In the genomic region with DNA sequence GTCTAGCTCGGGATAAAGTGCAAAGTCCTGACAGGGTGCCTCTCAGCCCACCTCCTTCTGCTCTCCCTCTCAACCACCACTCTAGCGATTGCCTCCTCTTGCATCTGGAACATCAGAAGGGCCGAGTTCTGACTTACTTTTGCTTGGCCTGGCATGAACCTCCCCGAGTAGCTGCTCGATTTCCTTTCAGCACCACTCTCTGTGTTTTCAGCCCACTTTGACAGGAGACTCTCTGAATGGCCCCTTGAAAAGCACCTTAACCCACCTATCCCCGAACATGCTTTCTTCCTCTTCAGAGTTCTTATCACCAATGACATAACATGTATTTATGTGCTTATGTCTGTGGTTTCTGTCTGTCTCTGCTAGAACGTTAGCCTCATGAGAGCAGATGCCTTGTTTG, we compare ENCODE assay signal across 25 cellular contexts.
"Had no signal": no experiment of that assay in that cellular context is flagged by ENCODE, and none has a peak within 500 bp of the region (broad histone marks: within the 10 kb centered on the region; RNA-seq: fewer than 3 reads in every experiment).

No MANE protein-coding gene starts in this region.

- H3K27me3 ChIP-seq: esophagus squamous epithelium, left lung, neutrophil, right lobe of liver, uterus had no signal

- H3K36me3 Mint-ChIP-seq: activated naive CD4-positive, alpha-beta T cell treated with anti-CD3 and anti-CD28 coated beads, Interleukin-2, amount 50 U/mL, for 24 hours; stimulated activated effector memory CD8-positive, alpha-beta T cell treated with anti-CD3 and anti-CD28 coated beads, Interleukin-12 subunit alpha, Interleukin-12 subunit beta, amount 100 ng/mL, for 72 hours; type B pancreatic cell had no signal

- H3K4me1 Mint-ChIP-seq: activated T-helper 17 cell treated with anti-CD3 and anti-CD28 coated beads, Interleukin-2, amount 50 U/mL, for 72 hours; central memory CD8-positive, alpha-beta T cell; stimulated activated effector memory CD8-positive, alpha-beta T cell treated with anti-CD3 and anti-CD28 coated beads, Interleukin-12 subunit alpha, Interleukin-12 subunit beta, amount 100 ng/mL, for 72 hours had no signal

- H3K4me3 ChIP-seq: esophagus squamous epithelium, left lung, lower lobe of right lung, mucosa of descending colon, right lobe of liver, thoracic aorta, uterus had no signal

- ATAC-seq: activated CD8-positive, alpha-beta T cell treated with anti-CD3 and anti-CD28 coated beads for 36 hours; activated naive CD8-positive, alpha-beta T cell treated with anti-CD3 and anti-CD28 coated beads, Interleukin-2, amount 50 U/mL, for 24 hours; activated T-cell treated with anti-CD3 and anti-CD28 coated beads, Interleukin-2, amount 50 U/mL, for 4 hours; activated T-helper 17 cell treated with anti-CD3 and anti-CD28 coated beads, Interleukin-2, amount 50 U/mL, for 72 hours; left lung; lower lobe of right lung; right lobe of liver; stimulated activated effector memory CD8-positive, alpha-beta T cell treated with anti-CD3 and anti-CD28 coated beads, Interleukin-12 subunit alpha, Interleukin-12 subunit beta, amount 100 ng/mL, for 72 hours had no signal

- H3K27me3 Mint-ChIP-seq: activated naive CD4-positive, alpha-beta T cell treated with anti-CD3 and anti-CD28 coated beads, Interleukin-2, amount 50 U/mL, for 24 hours; activated naive CD8-positive, alpha-beta T cell treated with anti-CD3 and anti-CD28 coated beads, Interleukin-2, amount 50 U/mL, for 24 hours; activated T-helper 17 cell treated with anti-CD3 and anti-CD28 coated beads, Interleukin-2, amount 50 U/mL, for 72 hours; central memory CD8-positive, alpha-beta T cell; stimulated activated naive CD8-positive, alpha-beta T cell treated with anti-CD3 and anti-CD28 coated beads, Interleukin-15, Interleukin-2, amounts not matched to agents 100 ng/mL and 50 ng/mL, for 24 hours; type B pancreatic cell had no signal

- H3K9me3 ChIP-seq: esophagus squamous epithelium, left lung, lower lobe of right lung, mucosa of descending colon, neutrophil, right lobe of liver, thoracic aorta, uterus had no signal

- H3K27ac Mint-ChIP-seq: activated CD8-positive, alpha-beta T cell treated with anti-CD3 and anti-CD28 coated beads for 36 hours; activated naive CD4-positive, alpha-beta T cell treated with anti-CD3 and anti-CD28 coated beads, Interleukin-2, amount 50 U/mL, for 24 hours; activated naive CD8-positive, alpha-beta T cell treated with anti-CD3 and anti-CD28 coated beads, Interleukin-2, amount 50 U/mL, for 24 hours; activated T-helper 17 cell treated with anti-CD3 and anti-CD28 coated beads, Interleukin-2, amount 50 U/mL, for 72 hours; stimulated activated effector memory CD8-positive, alpha-beta T cell treated with anti-CD3 and anti-CD28 coated beads, Interleukin-12 subunit alpha, Interleukin-12 subunit beta, amount 100 ng/mL, for 72 hours; stimulated activated naive CD8-positive, alpha-beta T cell treated with anti-CD3 and anti-CD28 coated beads, Interleukin-15, Interleukin-2, amounts not matched to agents 100 ng/mL and 50 ng/mL, for 24 hours had no signal

- DNase-seq: activated CD4-positive, alpha-beta T cell treated with anti-CD3 and anti-CD28 coated beads, Interleukin-2, amount 50 U/mL, for 1 hour; activated CD4-positive, CD25-positive, alpha-beta regulatory T cell treated with anti-CD3 and anti-CD28 coated beads, Interleukin-2, amount 50 U/mL, for 72 hours; activated CD8-positive, alpha-beta T cell treated with anti-CD3 and anti-CD28 coated beads for 36 hours; activated gamma-delta T cell treated with Interleukin-2 at 50 U/mL for 16 hours; activated naive CD8-positive, alpha-beta T cell treated with anti-CD3 and anti-CD28 coated beads, Interleukin-2, amount 50 U/mL, for 24 hours; activated T-cell treated with anti-CD3 and anti-CD28 coated beads, Interleukin-2, amount 50 U/mL, for 4 hours; dermis blood vessel endothelial cell; effector CD4-positive, alpha-beta T cell; esophagus squamous epithelium; left lung; lower lobe of right lung; mucosa of descending colon; right lobe of liver; stimulated activated CD4-positive, alpha-beta T cell treated with anti-CD3 and anti-CD28 coated beads, Interleukin-4, amount 100 ng/mL, for 24 hours; T-helper 2 cell; uterus had no signal

- H3K9me3 Mint-ChIP-seq: activated naive CD8-positive, alpha-beta T cell treated with anti-CD3 and anti-CD28 coated beads, Interleukin-2, amount 50 U/mL, for 24 hours; activated T-helper 17 cell treated with anti-CD3 and anti-CD28 coated beads, Interleukin-2, amount 50 U/mL, for 72 hours; stimulated activated effector memory CD8-positive, alpha-beta T cell treated with anti-CD3 and anti-CD28 coated beads, Interleukin-12 subunit alpha, Interleukin-12 subunit beta, amount 100 ng/mL, for 72 hours; type B pancreatic cell had no signal

- H3K4me1 ChIP-seq: left lung, lower lobe of right lung, right lobe of liver, uterus had no signal

- H3K27ac ChIP-seq: left lung, lower lobe of right lung, neutrophil, right lobe of liver, thoracic aorta, uterus had no signal

- H3K4me3 Mint-ChIP-seq: activated CD8-positive, alpha-beta T cell treated with anti-CD3 and anti-CD28 coated beads for 36 hours; activated naive CD4-positive, alpha-beta T cell treated with anti-CD3 and anti-CD28 coated beads, Interleukin-2, amount 50 U/mL, for 24 hours; activated naive CD8-positive, alpha-beta T cell treated with anti-CD3 and anti-CD28 coated beads, Interleukin-2, amount 50 U/mL, for 24 hours; activated T-cell treated with anti-CD3 and anti-CD28 coated beads, Interleukin-2, amount 50 U/mL, for 4 hours; activated T-helper 17 cell treated with anti-CD3 and anti-CD28 coated beads, Interleukin-2, amount 50 U/mL, for 72 hours; central memory CD8-positive, alpha-beta T cell; nephron; stimulated activated effector memory CD8-positive, alpha-beta T cell treated with anti-CD3 and anti-CD28 coated beads, Interleukin-12 subunit alpha, Interleukin-12 subunit beta, amount 100 ng/mL, for 72 hours; stimulated activated naive CD8-positive, alpha-beta T cell treated with anti-CD3 and anti-CD28 coated beads, Interleukin-15, Interleukin-2, amounts not matched to agents 100 ng/mL and 50 ng/mL, for 24 hours had no signal

- H3K36me3 ChIP-seq: esophagus squamous epithelium, left lung, lower lobe of right lung, neutrophil, right lobe of liver, thoracic aorta, uterus had no signal
